Comparison of ENCODE assay signal across 1 cellular context in the genomic region with DNA sequence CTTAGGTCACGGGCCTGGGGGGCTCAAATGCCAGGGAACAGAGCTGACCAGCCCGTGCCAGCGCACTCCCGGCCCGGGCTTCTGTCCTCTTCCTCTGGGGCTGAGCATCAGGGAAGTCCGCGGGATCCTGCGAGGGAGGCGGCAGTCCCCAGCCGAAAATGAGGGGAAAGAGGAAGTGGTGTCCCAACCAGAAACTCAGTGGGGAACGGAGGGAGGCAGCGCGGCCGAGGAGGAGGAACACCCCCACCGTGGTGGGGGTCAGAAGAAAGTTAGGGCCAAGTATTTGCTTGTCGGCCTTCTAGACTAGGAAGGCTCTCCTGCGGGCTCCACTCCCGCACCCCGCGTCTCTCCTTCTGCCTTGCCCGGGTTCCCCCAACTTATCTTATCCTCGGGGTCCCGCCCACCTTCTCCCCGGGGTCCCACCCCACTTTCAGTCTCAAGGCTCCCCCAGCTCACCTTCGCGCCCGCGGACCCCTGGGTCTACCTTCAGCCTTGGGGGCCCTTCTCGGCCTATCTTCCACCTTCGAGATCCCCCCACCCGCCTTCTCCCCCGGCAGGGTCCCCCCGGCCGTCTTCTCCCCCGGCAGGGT.
TF ChIP-seq lines count a peak whose summit lies in the region.

No MANE protein-coding gene starts in this region.

TF ChIP-seq in HEK293, 187 proteins besides CTCF, POLR2A, EP300 and RAD21 (continued from another document):
- TF ChIP-seq, protein P1, sequence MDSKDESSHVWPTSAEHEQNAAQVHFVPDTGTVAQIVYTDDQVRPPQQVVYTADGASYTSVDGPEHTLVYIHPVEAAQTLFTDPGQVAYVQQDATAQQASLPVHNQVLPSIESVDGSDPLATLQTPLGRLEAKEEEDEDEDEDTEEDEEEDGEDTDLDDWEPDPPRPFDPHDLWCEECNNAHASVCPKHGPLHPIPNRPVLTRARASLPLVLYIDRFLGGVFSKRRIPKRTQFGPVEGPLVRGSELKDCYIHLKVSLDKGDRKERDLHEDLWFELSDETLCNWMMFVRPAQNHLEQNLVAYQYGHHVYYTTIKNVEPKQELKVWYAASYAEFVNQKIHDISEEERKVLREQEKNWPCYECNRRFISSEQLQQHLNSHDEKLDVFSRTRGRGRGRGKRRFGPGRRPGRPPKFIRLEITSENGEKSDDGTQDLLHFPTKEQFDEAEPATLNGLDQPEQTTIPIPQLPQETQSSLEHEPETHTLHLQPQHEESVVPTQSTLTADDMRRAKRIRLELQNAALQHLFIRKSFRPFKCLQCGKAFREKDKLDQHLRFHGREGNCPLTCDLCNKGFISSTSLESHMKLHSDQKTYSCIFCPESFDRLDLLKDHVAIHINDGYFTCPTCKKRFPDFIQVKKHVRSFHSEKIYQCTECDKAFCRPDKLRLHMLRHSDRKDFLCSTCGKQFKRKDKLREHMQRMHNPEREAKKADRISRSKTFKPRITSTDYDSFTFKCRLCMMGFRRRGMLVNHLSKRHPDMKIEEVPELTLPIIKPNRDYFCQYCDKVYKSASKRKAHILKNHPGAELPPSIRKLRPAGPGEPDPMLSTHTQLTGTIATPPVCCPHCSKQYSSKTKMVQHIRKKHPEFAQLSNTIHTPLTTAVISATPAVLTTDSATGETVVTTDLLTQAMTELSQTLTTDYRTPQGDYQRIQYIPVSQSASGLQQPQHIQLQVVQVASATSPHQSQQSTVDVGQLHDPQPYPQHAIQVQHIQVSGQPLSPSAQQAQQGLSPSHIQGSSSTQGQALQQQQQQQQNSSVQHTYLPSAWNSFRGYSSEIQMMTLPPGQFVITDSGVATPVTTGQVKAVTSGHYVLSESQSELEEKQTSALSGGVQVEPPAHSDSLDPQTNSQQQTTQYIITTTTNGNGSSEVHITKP (tag by site-specific recombination; IDR thresholded peaks at IDR 0.05): peak; percentile 56
- TF ChIP-seq, protein P2, sequence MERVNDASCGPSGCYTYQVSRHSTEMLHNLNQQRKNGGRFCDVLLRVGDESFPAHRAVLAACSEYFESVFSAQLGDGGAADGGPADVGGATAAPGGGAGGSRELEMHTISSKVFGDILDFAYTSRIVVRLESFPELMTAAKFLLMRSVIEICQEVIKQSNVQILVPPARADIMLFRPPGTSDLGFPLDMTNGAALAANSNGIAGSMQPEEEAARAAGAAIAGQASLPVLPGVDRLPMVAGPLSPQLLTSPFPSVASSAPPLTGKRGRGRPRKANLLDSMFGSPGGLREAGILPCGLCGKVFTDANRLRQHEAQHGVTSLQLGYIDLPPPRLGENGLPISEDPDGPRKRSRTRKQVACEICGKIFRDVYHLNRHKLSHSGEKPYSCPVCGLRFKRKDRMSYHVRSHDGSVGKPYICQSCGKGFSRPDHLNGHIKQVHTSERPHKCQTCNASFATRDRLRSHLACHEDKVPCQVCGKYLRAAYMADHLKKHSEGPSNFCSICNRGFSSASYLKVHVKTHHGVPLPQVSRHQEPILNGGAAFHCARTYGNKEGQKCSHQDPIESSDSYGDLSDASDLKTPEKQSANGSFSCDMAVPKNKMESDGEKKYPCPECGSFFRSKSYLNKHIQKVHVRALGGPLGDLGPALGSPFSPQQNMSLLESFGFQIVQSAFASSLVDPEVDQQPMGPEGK (tag by site-specific recombination; IDR thresholded peaks at IDR 0.05): peak; percentile 65
- TF ChIP-seq KLF9 (tag by site-specific recombination; IDR thresholded peaks at IDR 0.05; ENCODE audit: low read depth): peak; percentile 55; the same call in 1 of the 2 replicates
- no peak for TF ChIP-seq ZNF426 (tag by site-specific recombination; IDR thresholded peaks at IDR 0.05)
- TF ChIP-seq ZFHX2 (tag by site-specific recombination; conservative IDR thresholded peaks at IDR 0.05): peak; percentile 27
- TF ChIP-seq, protein P3, sequence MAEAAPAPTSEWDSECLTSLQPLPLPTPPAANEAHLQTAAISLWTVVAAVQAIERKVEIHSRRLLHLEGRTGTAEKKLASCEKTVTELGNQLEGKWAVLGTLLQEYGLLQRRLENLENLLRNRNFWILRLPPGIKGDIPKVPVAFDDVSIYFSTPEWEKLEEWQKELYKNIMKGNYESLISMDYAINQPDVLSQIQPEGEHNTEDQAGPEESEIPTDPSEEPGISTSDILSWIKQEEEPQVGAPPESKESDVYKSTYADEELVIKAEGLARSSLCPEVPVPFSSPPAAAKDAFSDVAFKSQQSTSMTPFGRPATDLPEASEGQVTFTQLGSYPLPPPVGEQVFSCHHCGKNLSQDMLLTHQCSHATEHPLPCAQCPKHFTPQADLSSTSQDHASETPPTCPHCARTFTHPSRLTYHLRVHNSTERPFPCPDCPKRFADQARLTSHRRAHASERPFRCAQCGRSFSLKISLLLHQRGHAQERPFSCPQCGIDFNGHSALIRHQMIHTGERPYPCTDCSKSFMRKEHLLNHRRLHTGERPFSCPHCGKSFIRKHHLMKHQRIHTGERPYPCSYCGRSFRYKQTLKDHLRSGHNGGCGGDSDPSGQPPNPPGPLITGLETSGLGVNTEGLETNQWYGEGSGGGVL (tag by site-specific recombination; IDR thresholded peaks at IDR 0.05): peak; percentile 88
- TF ChIP-seq, protein P4, sequence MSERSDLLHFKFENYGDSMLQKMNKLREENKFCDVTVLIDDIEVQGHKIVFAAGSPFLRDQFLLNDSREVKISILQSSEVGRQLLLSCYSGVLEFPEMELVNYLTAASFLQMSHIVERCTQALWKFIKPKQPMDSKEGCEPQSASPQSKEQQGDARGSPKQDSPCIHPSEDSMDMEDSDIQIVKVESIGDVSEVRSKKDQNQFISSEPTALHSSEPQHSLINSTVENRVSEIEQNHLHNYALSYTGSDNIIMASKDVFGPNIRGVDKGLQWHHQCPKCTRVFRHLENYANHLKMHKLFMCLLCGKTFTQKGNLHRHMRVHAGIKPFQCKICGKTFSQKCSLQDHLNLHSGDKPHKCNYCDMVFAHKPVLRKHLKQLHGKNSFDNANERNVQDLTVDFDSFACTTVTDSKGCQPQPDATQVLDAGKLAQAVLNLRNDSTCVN (tag by site-specific recombination; optimal IDR thresholded peaks at IDR 0.05): peak; percentile 27
- peak; percentile 48 for TF ChIP-seq GLIS1 (tag by site-specific recombination; IDR thresholded peaks at IDR 0.05)
- TF ChIP-seq EGR2 (tag by site-specific recombination; IDR thresholded peaks at IDR 0.05; ENCODE audit: low read depth): 0 out of 2 replicates have a peak, but pooled peaks have one; percentile 6
- no peak for TF ChIP-seq ZNF544 (tag by site-specific recombination; IDR thresholded peaks at IDR 0.05)
- no peak for TF ChIP-seq ZNF610 (tag by site-specific recombination; IDR thresholded peaks at IDR 0.05; ENCODE audit: borderline replicate concordance)
- TF ChIP-seq, protein P5, sequence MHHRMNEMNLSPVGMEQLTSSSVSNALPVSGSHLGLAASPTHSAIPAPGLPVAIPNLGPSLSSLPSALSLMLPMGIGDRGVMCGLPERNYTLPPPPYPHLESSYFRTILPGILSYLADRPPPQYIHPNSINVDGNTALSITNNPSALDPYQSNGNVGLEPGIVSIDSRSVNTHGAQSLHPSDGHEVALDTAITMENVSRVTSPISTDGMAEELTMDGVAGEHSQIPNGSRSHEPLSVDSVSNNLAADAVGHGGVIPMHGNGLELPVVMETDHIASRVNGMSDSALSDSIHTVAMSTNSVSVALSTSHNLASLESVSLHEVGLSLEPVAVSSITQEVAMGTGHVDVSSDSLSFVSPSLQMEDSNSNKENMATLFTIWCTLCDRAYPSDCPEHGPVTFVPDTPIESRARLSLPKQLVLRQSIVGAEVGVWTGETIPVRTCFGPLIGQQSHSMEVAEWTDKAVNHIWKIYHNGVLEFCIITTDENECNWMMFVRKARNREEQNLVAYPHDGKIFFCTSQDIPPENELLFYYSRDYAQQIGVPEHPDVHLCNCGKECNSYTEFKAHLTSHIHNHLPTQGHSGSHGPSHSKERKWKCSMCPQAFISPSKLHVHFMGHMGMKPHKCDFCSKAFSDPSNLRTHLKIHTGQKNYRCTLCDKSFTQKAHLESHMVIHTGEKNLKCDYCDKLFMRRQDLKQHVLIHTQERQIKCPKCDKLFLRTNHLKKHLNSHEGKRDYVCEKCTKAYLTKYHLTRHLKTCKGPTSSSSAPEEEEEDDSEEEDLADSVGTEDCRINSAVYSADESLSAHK (tag by site-specific recombination; IDR thresholded peaks at IDR 0.05): peak; percentile 96
